In genomic region chr3:73028803-73029202, GRCh38 we compare ENCODE assay signal across 14 cellular contexts. TPM values are rescaled to one million over a fixed set of nuclear protein-coding genes. Genes with fewer than 3 reads are reported as not detected.
DNase-seq lines count a peak whose midpoint lies in the region; ATAC-seq and TF ChIP-seq lines count a peak whose summit lies in the region.
"Had no signal": no experiment of that assay in that cellular context is flagged by ENCODE, and none has a peak within 500 bp of the region (broad histone marks: within the 10 kb centered on the region; RNA-seq: fewer than 3 reads in every experiment).

No MANE protein-coding gene starts in this region.

- no peak overlapping the region for H3K18ac ChIP-seq in neuronal stem cell (ENCODE audit: low read length)

- H2BK15ac ChIP-seq in neuronal stem cell (ENCODE audit: low read length), result no peak overlapping the region

- H3K14ac ChIP-seq in neuronal stem cell (ENCODE audit: low read length), result no peak overlapping the region

- no peaks in the 10 kb centered on the region for H3K9me2 ChIP-seq in SK-N-SH

- TF ChIP-seq POLR2A in GM18505 (IDR thresholded peaks at IDR 0.05; ENCODE audit: borderline replicate concordance, extremely low read depth, insufficient read depth, insufficient read length), result no peak

- H3K27ac ChIP-seq in SK-N-SH (ENCODE audit: low read depth in 2 of 2, low read length in 1 of 2) (peak overlapping the region in 1 of 2 experiments; percentile 68; a peak in 2 of 4 replicates), iPS-20b (ENCODE audit: low read length) (no peak overlapping the region), smooth muscle cell (ENCODE audit: low read depth) (peak overlapping the region; percentile 54), neuronal stem cell (replicated peaks; ENCODE audit: low read length) (no peak overlapping the region)
- H3K27ac ChIP-seq: 22Rv1, SK-N-MC had no signal

- peaks cover 100% of the 10 kb centered on the region for H3K79me2 ChIP-seq in SK-N-SH (ENCODE audit: insufficient read depth)
- no peaks in the 10 kb centered on the region for H3K79me2 ChIP-seq in smooth muscle cell (ENCODE audit: low read depth)

- H3K4me3 ChIP-seq in SK-N-SH (ENCODE audit: low read depth in 2 of 2, low read length in 1 of 2), result peak overlapping the region in 1 of 2 experiments; percentile 18; a peak in 1 of 4 replicates
- no peak overlapping the region for H3K4me3 ChIP-seq in iPS-20b (ENCODE audit: low read length)
- H3K4me3 ChIP-seq in smooth muscle cell, result no peak overlapping the region
- no peak overlapping the region for H3K4me3 ChIP-seq in neuronal stem cell (ENCODE audit: low read length in 2 of 2)
- H3K4me3 ChIP-seq: coronary artery, SK-N-MC had no signal

- CTCF ChIA-PET in SK-N-SH (lab: Yijun Ruan, JAX), result interaction anchor here (0.7 kb wide), 1 partner anchor 28 kb away, joined by 3 read pairs; no protein-coding TSS in a partner anchor

- no peaks in the 10 kb centered on the region for H3K27me3 Mint-ChIP-seq in activated T-helper 1 cell treated with anti-CD3 and anti-CD28 coated beads, Interleukin-12 subunit alpha, Interleukin-12 subunit beta, Interleukin-2, Interleukin-4 antibody, amounts not matched to agents 30 ng/mL and 10 ng/mL and 1 ng/mL, durations not matched to agents 14 hours and 24 hours and 36 hours (ENCODE audit: insufficient read depth)

- H2BK120ac ChIP-seq in neuronal stem cell (ENCODE audit: low read depth, low read length), result no peak overlapping the region

- H2AFZ ChIP-seq in SK-N-SH (ENCODE audit: low read depth) (no peak overlapping the region), smooth muscle cell (ENCODE audit: low read depth) (no peak overlapping the region), neuronal stem cell (ENCODE audit: low read length) (no peak overlapping the region)

- no peak overlapping the region for H4K91ac ChIP-seq in neuronal stem cell (ENCODE audit: low read depth, low read length, poor library complexity)

- 88% methylated on average over 4 of the region's 4 CpGs for WGBS in SK-N-SH (ENCODE audit: low lambda C conversion rate)
- 60% methylated on average over 4 of the region's 4 CpGs for WGBS in smooth muscle cell (ENCODE audit: low lambda C conversion rate)
- no CpG with 5 or more reads among the region's 4 CpGs for WGBS in neuronal stem cell (ENCODE audit: extremely low coverage in 2 of 2, insufficient read length in 2 of 2, insufficient replicate concordance in 1 of 2), 2 donors

- no peak overlapping the region for H3K4me3 Mint-ChIP-seq in activated T-helper 1 cell treated with anti-CD3 and anti-CD28 coated beads, Interleukin-12 subunit alpha, Interleukin-12 subunit beta, Interleukin-2, Interleukin-4 antibody, amounts not matched to agents 30 ng/mL and 10 ng/mL and 1 ng/mL, durations not matched to agents 14 hours and 24 hours and 36 hours

- no peaks in the 10 kb centered on the region for H3K9me3 Mint-ChIP-seq in activated T-helper 1 cell treated with anti-CD3 and anti-CD28 coated beads, Interleukin-12 subunit alpha, Interleukin-12 subunit beta, Interleukin-2, Interleukin-4 antibody, amounts not matched to agents 30 ng/mL and 10 ng/mL and 1 ng/mL, durations not matched to agents 14 hours and 24 hours and 36 hours

- H3K4me2 ChIP-seq in SK-N-SH (peak overlapping the region; percentile 55), smooth muscle cell (peak overlapping the region; percentile 70), neuronal stem cell (ENCODE audit: insufficient read depth, low read length, poor library complexity, severe bottlenecking) (no peak overlapping the region)

- H3K23ac ChIP-seq in neuronal stem cell (ENCODE audit: low read depth, low read length, poor library complexity), result no peak overlapping the region

- peak overlapping the region; percentile 70 for H3K27ac Mint-ChIP-seq in activated T-helper 1 cell treated with anti-CD3 and anti-CD28 coated beads, Interleukin-12 subunit alpha, Interleukin-12 subunit beta, Interleukin-2, Interleukin-4 antibody, amounts not matched to agents 30 ng/mL and 10 ng/mL and 1 ng/mL, durations not matched to agents 14 hours and 24 hours and 36 hours

- H3F3A ChIP-seq in SK-N-SH (replicated peaks; ENCODE audit: insufficient read depth) (peaks cover 15% of the 10 kb centered on the region), smooth muscle cell (ENCODE audit: low read depth) (peaks cover 6% of the 10 kb centered on the region)

- no peak for TF ChIP-seq EP300 in SK-N-SH (IDR thresholded peaks at IDR 0.05; ENCODE audit: borderline replicate concordance in 1 of 2, low read depth in 1 of 2, low read length in 1 of 2)

- peak overlapping the region; percentile 10; the same call in 1 of the 2 replicates for H3K9ac ChIP-seq in SK-N-SH
- H3K9ac ChIP-seq in iPS-20b (ENCODE audit: low read depth, low read length), result peak overlapping the region; percentile 8; the same call in 1 of the 2 replicates
- no peak overlapping the region for H3K9ac ChIP-seq in smooth muscle cell (ENCODE audit: low read depth)
- no peak overlapping the region for H3K9ac ChIP-seq in neuronal stem cell (ENCODE audit: low read depth, low read length, poor library complexity)

- no peak for TF ChIP-seq RAD21 in SK-N-SH (IDR thresholded peaks at IDR 0.05; ENCODE audit: low read length)

- H3K9me3 ChIP-seq in SK-N-SH (no peaks in the 10 kb centered on the region), iPS-20b (ENCODE audit: insufficient read depth, low read depth, low read length) (no peaks in the 10 kb centered on the region), smooth muscle cell (replicated peaks; ENCODE audit: low read depth) (no peaks in the 10 kb centered on the region), neuronal stem cell (replicated peaks in 1 of 2; ENCODE audit: control insufficient read depth in 2 of 2, insufficient read depth in 1 of 2, low read depth in 1 of 2, low read length in 2 of 2) (peaks cover 0 to 9% of the 10 kb centered on the region in 2 donors)

- no peak overlapping the region for H2AK5ac ChIP-seq in neuronal stem cell (ENCODE audit: low read depth, low read length)

- TF ChIP-seq CTCF in SK-N-SH (IDR thresholded peaks at IDR 0.05) (no peak), smooth muscle cell (IDR thresholded peaks at IDR 0.05; ENCODE audit: borderline replicate concordance, insufficient read depth, poor library complexity, severe bottlenecking) (no peak)

- H3K79me1 ChIP-seq in neuronal stem cell (ENCODE audit: low read depth, low read length), result peaks cover 5% of the 10 kb centered on the region

- ATAC-seq in SK-N-SH treated with all-trans-retinoic acid at 6 μM for 48 hours (no peak; the same call in 2 of the 3 replicates), HG03565 (IDR thresholded peaks at IDR 0.05; ENCODE audit: unreplicated experiment) (no peak), GM18505 (IDR thresholded peaks at IDR 0.05; ENCODE audit: unreplicated experiment) (no peak)

- H3K36me3 Mint-ChIP-seq in activated T-helper 1 cell treated with anti-CD3 and anti-CD28 coated beads, Interleukin-12 subunit alpha, Interleukin-12 subunit beta, Interleukin-2, Interleukin-4 antibody, amounts not matched to agents 30 ng/mL and 10 ng/mL and 1 ng/mL, durations not matched to agents 14 hours and 24 hours and 36 hours (ENCODE audit: low read depth), result peaks cover 19% of the 10 kb centered on the region

- H2BK12ac ChIP-seq in neuronal stem cell (ENCODE audit: low read length), result no peak overlapping the region

- H3K27me3 ChIP-seq in SK-N-SH (ENCODE audit: insufficient read depth) (no peaks in the 10 kb centered on the region), iPS-20b (ENCODE audit: insufficient read depth, low read length) (no peaks in the 10 kb centered on the region), smooth muscle cell (ENCODE audit: low read depth) (no peaks in the 10 kb centered on the region), neuronal stem cell (ENCODE audit: control insufficient read depth in 3 of 3, insufficient read depth in 3 of 3, low read depth in 1 of 3, low read length in 3 of 3) (no peaks in the 10 kb centered on the region)

- POLR2A ChIA-PET in SK-N-SH (lab: Yijun Ruan, JAX), result no interaction called here

- H4K20me1 ChIP-seq in SK-N-SH (ENCODE audit: insufficient read depth) (peaks cover 97% of the 10 kb centered on the region), smooth muscle cell (ENCODE audit: low read depth) (peaks cover 100% of the 10 kb centered on the region)

- no peak overlapping the region for H2BK5ac ChIP-seq in neuronal stem cell (ENCODE audit: low read length)

- H4K8ac ChIP-seq in neuronal stem cell (ENCODE audit: low read depth, low read length), result no peak overlapping the region

- H3K4me1 Mint-ChIP-seq in activated T-helper 1 cell treated with anti-CD3 and anti-CD28 coated beads, Interleukin-12 subunit alpha, Interleukin-12 subunit beta, Interleukin-2, Interleukin-4 antibody, amounts not matched to agents 30 ng/mL and 10 ng/mL and 1 ng/mL, durations not matched to agents 14 hours and 24 hours and 36 hours (ENCODE audit: low read depth), result peaks cover 52% of the 10 kb centered on the region

- H3K36me3 ChIP-seq in SK-N-SH (replicated peaks in 1 of 2; ENCODE audit: control insufficient read depth in 1 of 2, insufficient read depth in 2 of 2, low read length in 1 of 2), result peaks cover 0 to 12% of the 10 kb centered on the region in 2 experiments
- H3K36me3 ChIP-seq in iPS-20b (ENCODE audit: insufficient read depth, low read depth, low read length), result no peaks in the 10 kb centered on the region
- no peaks in the 10 kb centered on the region for H3K36me3 ChIP-seq in smooth muscle cell (ENCODE audit: low read depth)
- peaks cover 0 to 32% of the 10 kb centered on the region in 2 donors for H3K36me3 ChIP-seq in neuronal stem cell (replicated peaks in 1 of 2; ENCODE audit: control insufficient read depth in 2 of 2, insufficient read depth in 2 of 2, low read length in 2 of 2)

- intact Hi-C loops in activated T-helper 1 cell treated with anti-CD3 and anti-CD28 coated beads, Interleukin-12 subunit alpha, Interleukin-12 subunit beta, Interleukin-2, Interleukin-4 antibody, amounts not matched to agents 30 ng/mL and 10 ng/mL and 1 ng/mL, durations not matched to agents 14 hours and 24 hours and 36 hours (cut with micrococcal nuclease), result loop anchor here (1.0 to 2.0 kb wide), 4 partner anchors 20 to 52 kb away; no protein-coding TSS in a partner anchor

- H3K4ac ChIP-seq in neuronal stem cell (ENCODE audit: low read length), result no peak overlapping the region

- H3K4me1 ChIP-seq in SK-N-SH (ENCODE audit: control insufficient read depth in 1 of 2, insufficient read depth in 2 of 2, low read depth in 1 of 2, low read length in 1 of 2), result peaks cover 5 to 9% of the 10 kb centered on the region in 2 experiments; a peak in 2 of 4 replicates
- peaks cover 21% of the 10 kb centered on the region; the same call in 1 of the 2 replicates for H3K4me1 ChIP-seq in iPS-20b (ENCODE audit: insufficient read depth, low read length)
- H3K4me1 ChIP-seq in smooth muscle cell (ENCODE audit: low read depth), result peaks cover 18% of the 10 kb centered on the region
- peaks cover 3% of the 10 kb centered on the region in 2 donors for H3K4me1 ChIP-seq in neuronal stem cell (ENCODE audit: control insufficient read depth in 2 of 2, insufficient read depth in 1 of 2, low read depth in 1 of 2, low read length in 2 of 2)

- DNase-seq in SK-N-SH (no peak), smooth muscle cell (lab: John Stamatoyannopoulos, UW; ENCODE audit: unreplicated experiment) (no peak), neuronal stem cell (ENCODE audit: low spot score) (no peak)
- DNase-seq in activated T-helper 1 cell treated with anti-CD3 and anti-CD28 coated beads, Interleukin-12 subunit alpha, Interleukin-12 subunit beta, Interleukin-2, Interleukin-4 antibody, amounts not matched to agents 30 ng/mL and 10 ng/mL and 1 ng/mL, durations not matched to agents 14 hours and 24 hours and 36 hours (ENCODE audit: low spot score), result no peak
- DNase-seq: activated gamma-delta T cell treated with Interleukin-2 at 50 U/mL for 16 hours, COR-L47, H7 had no signal

RNA-seq across cellular contexts. Expression of gene PPP4R2, which starts 32.2 kb away (rescaled TPM):
- polyA plus RNA-seq in SK-N-SH (2012; rRNA removed) (8.9 and 11.3 TPM in 2 replicates), smooth muscle cell (34.6 and 44.0 TPM in 2 replicates)
- polyA plus RNA-seq in SK-N-SH (2012; cell fraction: cytosol; rRNA removed), result 15.4 and 20.9 TPM in 2 replicates
- polyA plus RNA-seq in SK-N-SH (2012; cell fraction: nucleus; rRNA removed), result 6.9 and 11.4 TPM in 2 replicates
- total RNA-seq in activated T-helper 1 cell treated with anti-CD3 and anti-CD28 coated beads, Interleukin-12 subunit alpha, Interleukin-12 subunit beta, Interleukin-2, Interleukin-4 antibody, amounts not matched to agents 30 ng/mL and 10 ng/mL and 1 ng/mL, durations not matched to agents 14 hours and 24 hours and 36 hours, result 113 and 125 TPM in 2 replicates
- 52.2 and 84.1 TPM in 2 replicates for total RNA-seq in smooth muscle cell
- 45.4 TPM for polyA plus RNA-seq in neuronal stem cell (2013, experiment 1 of 2)
- 46.2 TPM for polyA plus RNA-seq in neuronal stem cell (2013, experiment 2 of 2)

RNA-seq across cellular contexts. Expression of gene EBLN2, which starts 32.7 kb away (rescaled TPM):
- polyA plus RNA-seq in SK-N-SH (2012; rRNA removed), result 1.4 and 2.5 TPM in 2 replicates
- polyA plus RNA-seq in SK-N-SH (2012; cell fraction: cytosol; rRNA removed), result 0.18 and 0.33 TPM in 2 replicates
- polyA plus RNA-seq in SK-N-SH (2012; cell fraction: nucleus; rRNA removed), result 7.9 and 11.9 TPM in 2 replicates
- 8.4 and 9.6 TPM in 2 replicates for total RNA-seq in activated T-helper 1 cell treated with anti-CD3 and anti-CD28 coated beads, Interleukin-12 subunit alpha, Interleukin-12 subunit beta, Interleukin-2, Interleukin-4 antibody, amounts not matched to agents 30 ng/mL and 10 ng/mL and 1 ng/mL, durations not matched to agents 14 hours and 24 hours and 36 hours
- total RNA-seq in smooth muscle cell, result 5.5 TPM in 2 replicates
- polyA plus RNA-seq in smooth muscle cell, result 2.9 and 4.5 TPM in 2 replicates
- 2.7 TPM for polyA plus RNA-seq in neuronal stem cell (2013, experiment 1 of 2)
- polyA plus RNA-seq in neuronal stem cell (2013, experiment 2 of 2), result 2.2 TPM

Comparison
In these comparisons a context has a peak if more than half of its experiments do, and no peak if none do; other contexts are left out.
1. H3K9ac ChIP-seq: peak in SK-N-SH (single experiment) and iPS-20b (single experiment); none in smooth muscle cell (single experiment) and neuronal stem cell (single experiment).